In the genomic region with DNA sequence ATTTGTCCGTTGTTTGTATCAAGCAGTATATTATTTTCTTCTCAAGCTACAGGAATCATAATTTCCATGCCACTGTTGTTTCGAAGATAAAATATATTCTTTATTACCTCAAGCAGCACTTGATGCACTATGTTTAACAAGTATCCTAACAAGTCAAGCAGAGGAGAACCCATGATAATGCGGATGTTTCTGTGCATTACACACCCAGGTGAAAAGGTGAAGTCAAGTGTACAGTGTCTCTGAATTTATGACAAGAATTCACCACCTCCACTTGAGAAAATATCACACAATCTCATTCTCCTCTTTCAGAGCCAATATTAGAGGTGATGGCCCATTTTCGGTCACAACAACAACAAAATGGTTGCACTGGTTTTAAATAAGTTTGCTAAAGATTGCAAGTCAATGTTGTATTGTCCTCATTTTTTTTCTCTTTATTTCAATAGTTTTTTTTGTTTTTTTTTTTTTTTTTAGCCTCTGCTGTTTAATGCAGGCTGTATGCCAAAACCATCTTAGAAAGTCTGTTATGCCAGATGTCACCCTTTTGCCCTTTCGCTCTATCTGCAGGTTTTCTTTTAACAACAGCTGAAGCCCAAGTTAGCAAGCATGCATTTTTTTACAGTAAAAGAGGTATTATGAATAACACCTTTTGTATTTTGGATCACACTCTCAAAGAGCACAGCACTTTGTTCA, we compare ENCODE assay signal across 11 cellular contexts.
DNase-seq lines count a peak whose midpoint lies in the region; TF ChIP-seq lines count a peak whose summit lies in the region.
"Had no signal": no experiment of that assay in that cellular context is flagged by ENCODE, and none has a peak within 500 bp of the region (broad histone marks: within the 10 kb centered on the region; RNA-seq: fewer than 3 reads in every experiment).

No MANE protein-coding gene starts in this region.

- H3K4me3 Mint-ChIP-seq in activated naive CD8-positive, alpha-beta T cell treated with anti-CD3 and anti-CD28 coated beads for 36 hours = no peak overlapping the region
- H3K4me3 Mint-ChIP-seq: naive thymus-derived CD8-positive, alpha-beta T cell had no signal

- H3K27ac ChIP-seq in SJCRH30 (peak overlapping the region; percentile 46), liver (ENCODE audit: low read depth in 1 of 2, low read length in 2 of 2) (peak overlapping the region; percentile 84 to 88), coronary artery (no peak overlapping the region)
- H3K27ac ChIP-seq: C4-2B had no signal

- H3K36me3 ChIP-seq in SJCRH30 (no peaks in the 10 kb centered on the region), liver (ENCODE audit: control insufficient read depth in 4 of 4, insufficient read depth in 3 of 4, low read depth in 1 of 4, low read length in 3 of 4) (no peaks in the 10 kb centered on the region)

- no peaks in the 10 kb centered on the region for H3K27me3 Mint-ChIP-seq in activated naive CD8-positive, alpha-beta T cell treated with anti-CD3 and anti-CD28 coated beads for 36 hours
- H3K27me3 Mint-ChIP-seq: naive thymus-derived CD8-positive, alpha-beta T cell had no signal

- H3K27me3 ChIP-seq in SJCRH30 = no peaks in the 10 kb centered on the region
- no peaks in the 10 kb centered on the region for H3K27me3 ChIP-seq in liver (ENCODE audit: control insufficient read depth in 4 of 4, insufficient read depth in 4 of 4, low read length in 3 of 4)

- H3K4me1 Mint-ChIP-seq in activated naive CD8-positive, alpha-beta T cell treated with anti-CD3 and anti-CD28 coated beads for 36 hours = no peaks in the 10 kb centered on the region
- H3K4me1 Mint-ChIP-seq: naive thymus-derived CD8-positive, alpha-beta T cell had no signal

- no peaks in the 10 kb centered on the region for H3K36me3 Mint-ChIP-seq in activated naive CD8-positive, alpha-beta T cell treated with anti-CD3 and anti-CD28 coated beads for 36 hours
- H3K36me3 Mint-ChIP-seq: naive thymus-derived CD8-positive, alpha-beta T cell had no signal

- H3K4me3 ChIP-seq in SJCRH30 (no peak overlapping the region), liver (ENCODE audit: low read depth in 1 of 3, low read length in 3 of 3) (no peak overlapping the region), coronary artery (no peak overlapping the region)

- H3K9ac ChIP-seq in liver (ENCODE audit: low read depth in 1 of 2, low read length in 2 of 2) = peak overlapping the region in 1 of 2 donors; percentile 60

- TF ChIP-seq RAD21 in liver (IDR thresholded peaks at IDR 0.05) = no peak

- TF ChIP-seq CTCF in liver (IDR thresholded peaks at IDR 0.05; ENCODE audit: low read depth, low read length, missing input control) = no peak
- TF ChIP-seq CTCF in coronary artery (IDR thresholded peaks at IDR 0.05) = no peak

- WGBS in liver = 47% methylated on average over 5 of the region's 5 CpGs

- no peak overlapping the region for H3K27ac Mint-ChIP-seq in activated naive CD8-positive, alpha-beta T cell treated with anti-CD3 and anti-CD28 coated beads for 36 hours
- H3K27ac Mint-ChIP-seq: naive thymus-derived CD8-positive, alpha-beta T cell had no signal

- no peaks in the 10 kb centered on the region for H3K9me3 Mint-ChIP-seq in activated naive CD8-positive, alpha-beta T cell treated with anti-CD3 and anti-CD28 coated beads for 36 hours

- H3K4me1 ChIP-seq in SJCRH30 (peaks cover 18% of the 10 kb centered on the region), liver (ENCODE audit: control insufficient read depth in 4 of 4, insufficient read depth in 4 of 4, low read length in 3 of 4) (peaks cover 0 to 30% (median 17%) of the 10 kb centered on the region in 4 donors)

- DNase-seq in DMS53 (lab: John Stamatoyannopoulos, UW) (peak; percentile 86), NCI-H146 (lab: John Stamatoyannopoulos, UW) (peak; percentile 87), SJCRH30 (peak; percentile 16 to 70), coronary artery (ENCODE audit: low spot score) (no peak)
- DNase-seq in activated CD4-positive, alpha-beta T cell treated with anti-CD3 and anti-CD28 coated beads, Interleukin-2, amount 50 U/mL, for 48 hours = no peak
- no peak for DNase-seq in stimulated activated CD4-positive, alpha-beta T cell treated with anti-CD3 and anti-CD28 coated beads, Interleukin-2, amount 100 ng/mL, for 24 hours
- DNase-seq in activated naive CD8-positive, alpha-beta T cell treated with anti-CD3 and anti-CD28 coated beads for 36 hours = no peak
- DNase-seq: KBM-7; naive thymus-derived CD8-positive, alpha-beta T cell had no signal

- H3K9me3 ChIP-seq in SJCRH30 (replicated peaks) = no peaks in the 10 kb centered on the region
- no peaks in the 10 kb centered on the region for H3K9me3 ChIP-seq in liver (ENCODE audit: control insufficient read depth in 4 of 4, low read length in 3 of 4)

TF ChIP-seq in liver, 16 proteins besides CTCF, POLR2A, EP300 and RAD21:
- no peak for TF ChIP-seq YY1 (IDR thresholded peaks at IDR 0.05)
- TF ChIP-seq MAX (IDR thresholded peaks at IDR 0.05) = no peak
- no peak for TF ChIP-seq EGR1 (IDR thresholded peaks at IDR 0.05; ENCODE audit: low read depth in 2 of 2)
- no peak for TF ChIP-seq TAF1 (conservative IDR thresholded peaks at IDR 0.05)
- TF ChIP-seq SP1 (IDR thresholded peaks at IDR 0.05) = no peak
- no peak for TF ChIP-seq HNF4G (IDR thresholded peaks at IDR 0.05)
- no peak for TF ChIP-seq ZBTB33 (IDR thresholded peaks at IDR 0.05)

Comparison
In these comparisons a context has a peak if more than half of its experiments do, and no peak if none do; other contexts are left out.
1. DNase-seq: peak in DMS53 (single experiment), NCI-H146 (single experiment) and SJCRH30 (2 of 2); none in activated CD4-positive, alpha-beta T cell treated with anti-CD3 and anti-CD28 coated beads, Interleukin-2, amount 50 U/mL, for 48 hours (0 of 2), stimulated activated CD4-positive, alpha-beta T cell treated with anti-CD3 and anti-CD28 coated beads, Interleukin-2, amount 100 ng/mL, for 24 hours (0 of 2), coronary artery (single experiment) and activated naive CD8-positive, alpha-beta T cell treated with anti-CD3 and anti-CD28 coated beads for 36 hours (single experiment).
2. H3K27ac ChIP-seq: peak in SJCRH30 (single experiment) and liver (2 of 2); none in coronary artery (0 of 2).